Comparison of ENCODE assay signal across 14 cellular contexts in the genomic region with DNA sequence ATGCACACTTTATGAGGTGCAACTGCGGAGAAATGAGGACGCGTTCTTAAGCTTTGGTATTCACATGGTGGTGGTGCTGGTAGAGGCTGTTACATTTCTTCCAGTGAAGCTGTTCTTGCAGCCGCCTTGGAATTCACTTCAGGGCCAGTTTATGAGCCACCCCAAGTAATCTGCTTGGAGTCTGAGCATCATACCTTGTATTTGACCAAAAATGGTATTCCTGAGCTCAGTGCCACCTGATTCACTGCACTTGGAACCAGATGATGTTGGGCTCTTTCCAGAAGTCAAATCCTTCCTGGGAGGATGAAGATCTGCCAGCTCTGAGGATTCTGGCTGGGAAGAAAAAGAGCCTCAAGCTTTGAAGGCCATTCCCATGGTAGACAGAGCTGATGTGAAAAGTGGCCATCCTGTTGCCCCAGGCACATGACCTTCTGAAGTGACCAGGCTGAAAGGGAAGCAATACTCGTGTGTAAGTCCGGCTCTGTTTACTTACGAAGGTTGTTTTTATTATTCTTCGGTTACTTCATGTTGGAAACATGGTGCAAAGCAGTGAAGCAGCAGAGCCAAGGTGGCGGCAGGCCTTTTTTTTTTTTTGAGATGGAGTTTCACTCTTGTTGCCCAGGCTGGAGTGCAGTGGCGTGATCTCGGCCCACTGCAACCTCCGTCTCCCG. TPM values are rescaled to one million over a fixed set of nuclear protein-coding genes. Genes with fewer than 3 reads are reported as not detected.
DNase-seq lines count a peak whose midpoint lies in the region; TF ChIP-seq lines count a peak whose summit lies in the region.
"Had no signal": no experiment of that assay in that cellular context is flagged by ENCODE, and none has a peak within 500 bp of the region (broad histone marks: within the 10 kb centered on the region; RNA-seq: fewer than 3 reads in every experiment).

No MANE protein-coding gene starts in this region.

- H3K27ac ChIP-seq in AG04450 (ENCODE audit: low read depth, low read length) (peak overlapping the region; percentile 32), colonic mucosa (peak overlapping the region; percentile 69), neutrophil (peak overlapping the region; percentile 30), brain microvascular endothelial cell (no peak overlapping the region)
- H3K27ac ChIP-seq: C4-2B had no signal

- peak; percentile 34 for DNase-seq in AG04450 (ENCODE audit: low read depth, low spot score)
- peak; percentile 98 for DNase-seq in M059J (ENCODE audit: low read depth)
- no peak for DNase-seq in colonic mucosa
- no peak for DNase-seq in brain microvascular endothelial cell
- no peak for DNase-seq in NCI-H1417 treated with DMSO at 0.1 percent for 48 hours (lab: John Stamatoyannopoulos, UW)
- no peak for DNase-seq in SKM-1 (lab: John Stamatoyannopoulos, UW; ENCODE audit: unreplicated experiment)
- no peak for DNase-seq in HEK293T (ENCODE audit: extremely low spot score)
- DNase-seq: NCI-H1417, T-cell had no signal

- H3K27me3 ChIP-seq in AG04450 (ENCODE audit: control insufficient read depth, insufficient read depth, low read length) (no peaks in the 10 kb centered on the region), colonic mucosa (no peaks in the 10 kb centered on the region), neutrophil (no peaks in the 10 kb centered on the region), brain microvascular endothelial cell (replicated peaks) (no peaks in the 10 kb centered on the region)

- 0 out of 2 replicates have a peak, but pooled peaks cover 2% of the 10 kb centered on the region for H3K9me3 ChIP-seq in AG04450 (ENCODE audit: control insufficient read depth, insufficient read depth, low read length)
- no peaks in the 10 kb centered on the region for H3K9me3 ChIP-seq in colonic mucosa
- H3K9me3 ChIP-seq in neutrophil: no peaks in the 10 kb centered on the region

- no peak overlapping the region for H3K4me3 ChIP-seq in AG04450 (ENCODE audit: low read depth, low read length)
- no peak overlapping the region for H3K4me3 ChIP-seq in colonic mucosa
- H3K4me3 ChIP-seq in neutrophil (ENCODE audit: low read depth in 1 of 2, low read length in 1 of 2): no peak overlapping the region
- no peak overlapping the region for H3K4me3 ChIP-seq in brain microvascular endothelial cell (ENCODE audit: low read depth, low read length)

- in situ Hi-C loops in brain microvascular endothelial cell (cut with HindIII; ENCODE audit: low pct_ligation_motif_present, low sequenced_read_pairs): no loop called here

- intact Hi-C loops in colonic mucosa (cut with DNase I): loop anchor here (10.0 kb wide), 1 partner anchor 48 kb away; a partner anchor contains a TSS

- H3K9ac ChIP-seq in colonic mucosa (ENCODE audit: low read depth in 2 of 2, low read length in 2 of 2): peak overlapping the region in 1 of 2 donors; percentile 21

- CTCF ChIA-PET in AG04450 (lab: Charles Lee) (interaction anchor here (0.6 to 1.1 kb wide), 2 partner anchors 14 to 20 kb away, joined by 3 read pairs; no protein-coding TSS in a partner anchor), HEK293T (lab: Yijun Ruan, JAX) (no interaction called here)

- POLR2A ChIA-PET in AG04450 (lab: Yijun Ruan, JAX): interaction anchor here (1.5 kb wide), 1 partner anchor 27 kb away, joined by 4 read pairs; no protein-coding TSS in a partner anchor
- POLR2A ChIA-PET in HEK293T (lab: Yijun Ruan, JAX): no interaction called here

- peaks cover 6% of the 10 kb centered on the region for H3K36me3 ChIP-seq in colonic mucosa
- H3K36me3 ChIP-seq in neutrophil: peaks cover 32% of the 10 kb centered on the region
- peaks cover 19% of the 10 kb centered on the region for H3K36me3 ChIP-seq in brain microvascular endothelial cell (replicated peaks)

- H3K4me1 ChIP-seq in colonic mucosa (peaks cover 17% of the 10 kb centered on the region), neutrophil (ENCODE audit: control insufficient read depth in 1 of 2, insufficient read depth in 1 of 2, low read depth in 1 of 2, low read length in 1 of 2) (peaks cover 36 to 39% of the 10 kb centered on the region in 2 experiments)

- TF ChIP-seq CTCF in AG04450 (IDR thresholded peaks at IDR 0.05; ENCODE audit: low read depth, low read length) (no peak), colonic mucosa (IDR thresholded peaks at IDR 0.05) (no peak), neutrophil (IDR thresholded peaks at IDR 0.05) (no peak), brain microvascular endothelial cell (IDR thresholded peaks at IDR 0.05; ENCODE audit: low read depth, low read length, missing control alignments) (no peak)

TF ChIP-seq in HEK293T, 16 proteins besides CTCF, POLR2A, EP300 and RAD21:
- TF ChIP-seq SUZ12 (IDR thresholded peaks at IDR 0.05) (no peak), BHLHE40 (IDR thresholded peaks at IDR 0.05; ENCODE audit: borderline replicate concordance) (no peak), TARDBP (IDR thresholded peaks at IDR 0.05) (no peak), ELF4 (IDR thresholded peaks at IDR 0.05) (no peak), NFRKB (IDR thresholded peaks at IDR 0.05) (no peak), FOXK2 (IDR thresholded peaks at IDR 0.05) (no peak), FOXM1 (IDR thresholded peaks at IDR 0.05; ENCODE audit: borderline replicate concordance) (no peak), FOXA1 (IDR thresholded peaks at IDR 0.05) (no peak), HDGF (IDR thresholded peaks at IDR 0.05; ENCODE audit: borderline replicate concordance) (no peak), CTBP1 (IDR thresholded peaks at IDR 0.05; ENCODE audit: borderline replicate concordance) (no peak), L3MBTL2 (conservative IDR thresholded peaks at IDR 0.05) (no peak)

RNA-seq across cellular contexts. Expression of a gene that starts 7.7 kb away (rescaled TPM):
- polyA plus RNA-seq in AG04450 (2011; rRNA removed): 71.6 and 78.6 TPM in 2 replicates
- 31.8 and 35.3 TPM in 2 replicates for polyA minus RNA-seq in AG04450 (2011; rRNA and poly(A)+ RNA removed)
- 40.3 and 45.9 TPM in 2 replicates for total RNA-seq in M059J (2014; rRNA removed; shearing (Covaris generic))
- total RNA-seq in colonic mucosa: 10 to 100 TPM; 27.1 to 44.6 TPM

RNA-seq across cellular contexts. Expression of a gene that starts 35.6 kb away (rescaled TPM):
- polyA plus RNA-seq in AG04450 (2011; rRNA removed): not detected in 2 replicates
- polyA minus RNA-seq in AG04450 (2011; rRNA and poly(A)+ RNA removed): not detected in 2 replicates
- not detected in 2 replicates for total RNA-seq in M059J (2014; rRNA removed; shearing (Covaris generic))
- total RNA-seq in colonic mucosa: not detected
- total RNA-seq: activated CD8-positive, alpha-beta memory T cell treated with anti-CD3 and anti-CD28 coated beads for 36 hours; lower leg skin; T-cell had no signal
- polyA plus RNA-seq: adipose tissue had no signal

RNA-seq across cellular contexts. Expression of a gene that starts 48.7 kb away (rescaled TPM):
- 13.9 and 19.1 TPM in 2 replicates for polyA plus RNA-seq in AG04450 (2011; rRNA removed)
- 21.9 and 28.6 TPM in 2 replicates for polyA minus RNA-seq in AG04450 (2011; rRNA and poly(A)+ RNA removed)
- total RNA-seq in M059J (2014; rRNA removed; shearing (Covaris generic)): 16.5 and 24.3 TPM in 2 replicates
- 100 to 1,000 TPM; 102 to 123 TPM for total RNA-seq in colonic mucosa

Comparison
In these comparisons a context has a peak if more than half of its experiments do, and no peak if none do; other contexts are left out.
1. DNase-seq: peak in AG04450 (single experiment) and M059J (single experiment); none in colonic mucosa (single experiment), brain microvascular endothelial cell (single experiment), NCI-H1417 treated with DMSO at 0.1 percent for 48 hours (single experiment), SKM-1 (single experiment) and HEK293T (single experiment).